Comparison of ENCODE assay signal across 13 cellular contexts in the genomic region with DNA sequence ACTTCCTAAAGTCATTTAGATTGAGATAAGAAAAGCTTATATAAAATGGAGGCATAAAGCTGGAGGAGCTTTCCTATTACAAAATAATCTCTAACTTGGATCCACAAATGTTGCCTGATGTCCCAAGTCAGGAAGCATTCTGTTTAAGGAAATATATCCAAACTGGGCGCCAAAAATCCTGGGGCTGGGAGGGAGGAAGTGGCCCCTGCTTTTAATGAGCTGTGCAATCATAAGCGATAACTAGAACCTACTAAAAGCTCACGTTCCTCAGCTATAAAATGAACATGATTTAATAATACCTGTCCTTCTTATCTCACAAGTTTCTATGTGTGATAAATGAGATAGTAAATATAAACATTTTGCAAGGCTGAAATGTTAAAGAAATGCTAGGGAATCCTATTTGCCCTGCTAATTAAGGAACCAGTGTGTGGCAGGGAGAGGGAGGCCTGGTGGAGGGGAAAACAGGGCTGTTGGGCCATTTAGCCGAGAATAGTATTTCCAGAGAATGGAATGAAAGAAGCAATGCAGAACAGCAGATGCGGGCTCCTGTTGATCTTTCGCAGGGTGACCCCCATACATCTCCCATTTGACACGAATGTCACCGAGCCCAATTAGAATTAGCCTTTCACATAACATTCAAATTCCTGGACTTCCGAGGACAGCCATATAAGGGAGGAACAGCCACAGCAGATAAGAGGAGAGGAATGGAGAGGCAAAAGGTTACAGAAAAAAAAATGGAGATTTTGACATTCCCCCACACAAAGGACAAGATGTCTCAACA. TPM values are rescaled to one million over a fixed set of nuclear protein-coding genes. Genes with fewer than 3 reads are reported as not detected.
DNase-seq lines count a peak whose midpoint lies in the region; ATAC-seq and TF ChIP-seq lines count a peak whose summit lies in the region.
"Had no signal": no experiment of that assay in that cellular context is flagged by ENCODE, and none has a peak within 500 bp of the region (broad histone marks: within the 10 kb centered on the region; RNA-seq: fewer than 3 reads in every experiment).

No MANE protein-coding gene starts in this region.

- H3K27ac ChIP-seq in IMR-90 (ENCODE audit: insufficient read depth, low read length) (no peak overlapping the region), endodermal cell (ENCODE audit: low read depth, low read length) (peak overlapping the region; percentile 82), right lobe of liver (peak overlapping the region in 2 of 3 donors; percentile 17 to 45), smooth muscle cell (ENCODE audit: low read depth) (no peak overlapping the region)

- TF ChIP-seq CTCF in IMR-90 (conservative IDR thresholded peaks at IDR 0.05; ENCODE audit: low read depth, low read length) (no peak), endodermal cell (conservative IDR thresholded peaks at IDR 0.05) (no peak), right lobe of liver (IDR thresholded peaks at IDR 0.05) (no peak), smooth muscle cell (IDR thresholded peaks at IDR 0.05; ENCODE audit: borderline replicate concordance, insufficient read depth, poor library complexity, severe bottlenecking) (no peak)

- no peak overlapping the region for H3K4me3 Mint-ChIP-seq in endodermal cell
- H3K4me3 Mint-ChIP-seq: activated CD8-positive, alpha-beta T cell treated with anti-CD3 and anti-CD28 coated beads for 36 hours; effector memory CD8-positive, alpha-beta T cell had no signal

- no peak for TF ChIP-seq RAD21 in IMR-90 (IDR thresholded peaks at IDR 0.05; ENCODE audit: low read length)

- no peak overlapping the region for H4K91ac ChIP-seq in IMR-90 (ENCODE audit: insufficient read depth, low read depth, low read length)

- H2AK5ac ChIP-seq in IMR-90 (ENCODE audit: low read depth, low read length): no peak overlapping the region

- H2AK9ac ChIP-seq in IMR-90 (replicated peaks; ENCODE audit: low read depth, low read length, poor library complexity): no peak overlapping the region

- DNase-seq in IMR-90: no peak
- no peak for DNase-seq in endodermal cell
- DNase-seq in right lobe of liver: no peak
- DNase-seq in smooth muscle cell (lab: John Stamatoyannopoulos, UW; ENCODE audit: unreplicated experiment): no peak
- no peak for DNase-seq in stimulated activated CD4-positive, alpha-beta T cell treated with anti-CD3 and anti-CD28 coated beads, Interleukin-12 subunit alpha, Interleukin-12 subunit beta, amount 100 ng/mL, for 4 hours
- DNase-seq in NCI-H1105 treated with DMSO at 0.1 percent for 48 hours (lab: John Stamatoyannopoulos, UW): no peak
- DNase-seq: activated CD8-positive, alpha-beta T cell treated with anti-CD3 and anti-CD28 coated beads for 36 hours; activated T-cell treated with anti-CD3 and anti-CD28 coated beads, Interleukin-2, amount 50 U/mL, for 48 hours; effector memory CD8-positive, alpha-beta T cell; H7; mammary epithelial cell; NCI-H526 had no signal

- CTCF ChIA-PET in IMR-90 (lab: Yijun Ruan, JAX): interaction anchor here (1.1 kb wide), 1 partner anchor 12 kb away, joined by 3 read pairs; no protein-coding TSS in a partner anchor

- peaks cover 11% of the 10 kb centered on the region for H3K9me3 Mint-ChIP-seq in endodermal cell

- ATAC-seq in IMR-90 (ENCODE audit: low read depth) (peak; percentile 54), right lobe of liver (peak; percentile 57 to 79 (median 62)), GM21576 (IDR thresholded peaks at IDR 0.05; ENCODE audit: unreplicated experiment) (no peak)
- ATAC-seq: activated CD8-positive, alpha-beta T cell treated with anti-CD3 and anti-CD28 coated beads for 36 hours; effector memory CD8-positive, alpha-beta T cell had no signal

- no peak overlapping the region for H3K27ac Mint-ChIP-seq in endodermal cell
- H3K27ac Mint-ChIP-seq: activated CD8-positive, alpha-beta T cell treated with anti-CD3 and anti-CD28 coated beads for 36 hours; effector memory CD8-positive, alpha-beta T cell had no signal

- H3K4me3 ChIP-seq in IMR-90 (ENCODE audit: insufficient read depth, low read depth, low read length): no peak overlapping the region
- H3K4me3 ChIP-seq in endodermal cell (ENCODE audit: low read length): no peak overlapping the region
- H3K4me3 ChIP-seq in right lobe of liver: no peak overlapping the region
- H3K4me3 ChIP-seq in smooth muscle cell: no peak overlapping the region

- H3K4me1 Mint-ChIP-seq in endodermal cell: peaks cover 47% of the 10 kb centered on the region

- H3K9me1 ChIP-seq in IMR-90 (ENCODE audit: insufficient read depth, low read length): no peaks in the 10 kb centered on the region

- no peak overlapping the region for H4K5ac ChIP-seq in IMR-90 (ENCODE audit: low read depth, low read length)

- H3K56ac ChIP-seq in IMR-90 (ENCODE audit: extremely low read depth, insufficient read depth, low read length): no peak overlapping the region

- H3K27me3 ChIP-seq in IMR-90 (ENCODE audit: control insufficient read depth, insufficient read depth, low read length): no peaks in the 10 kb centered on the region
- H3K27me3 ChIP-seq in endodermal cell (ENCODE audit: control insufficient read depth, insufficient read depth, low read length, poor library complexity, severe bottlenecking): no peaks in the 10 kb centered on the region
- no peaks in the 10 kb centered on the region for H3K27me3 ChIP-seq in right lobe of liver
- H3K27me3 ChIP-seq in smooth muscle cell (ENCODE audit: low read depth): no peaks in the 10 kb centered on the region

- BruUV-seq in IMR-90 (replicated peaks; lab: Mats Ljungman, UMichigan): no TSS peak

- H3K4me1 ChIP-seq in IMR-90 (ENCODE audit: control insufficient read depth, insufficient read depth, low read length) (no peaks in the 10 kb centered on the region), endodermal cell (ENCODE audit: control insufficient read depth, insufficient read depth, low read length) (peaks cover 12% of the 10 kb centered on the region), right lobe of liver (peaks cover 0 to 6% (median 0%) of the 10 kb centered on the region in 4 donors), smooth muscle cell (ENCODE audit: low read depth) (peaks cover 29% of the 10 kb centered on the region)

- dilution Hi-C loops in IMR-90 (cut with HindIII; ENCODE audit: low sequenced_read_pairs, unreplicated experiment): no loop called here

- no peak for TF ChIP-seq POLR2A in IMR-90 (IDR thresholded peaks at IDR 0.05; ENCODE audit: low read depth, low read length)
- no peak for TF ChIP-seq POLR2A in right lobe of liver (IDR thresholded peaks at IDR 0.05)

- no peak overlapping the region for H2BK120ac ChIP-seq in IMR-90 (ENCODE audit: low read depth, low read length)

- no peaks in the 10 kb centered on the region for H3F3A ChIP-seq in smooth muscle cell (ENCODE audit: low read depth)

- H3K9ac ChIP-seq in IMR-90 (ENCODE audit: low read depth, low read length) (no peak overlapping the region), endodermal cell (ENCODE audit: extremely low read depth, low read length, poor library complexity, severe bottlenecking) (no peak overlapping the region), smooth muscle cell (ENCODE audit: low read depth) (no peak overlapping the region)

- H3K79me1 ChIP-seq in IMR-90 (ENCODE audit: low read depth in 1 of 2, low read length in 2 of 2): no peaks in the 10 kb centered on the region

- intact Hi-C loops in IMR-90 (cut with micrococcal nuclease): no loop called here
- intact Hi-C loops in right lobe of liver (cut with DNase I): no loop called here

- POLR2A ChIA-PET in IMR-90 (lab: Charles Lee; ENCODE audit: unreplicated experiment): no interaction called here

- H3K4me2 ChIP-seq in IMR-90 (ENCODE audit: low read depth, low read length) (no peak overlapping the region), smooth muscle cell (peak overlapping the region; percentile 2)

- H2BK5ac ChIP-seq in IMR-90 (ENCODE audit: low read depth, low read length, poor library complexity, severe bottlenecking): no peak overlapping the region

- no peak overlapping the region for H4K8ac ChIP-seq in IMR-90 (ENCODE audit: low read depth in 2 of 2, low read length in 2 of 2)

- H4K20me1 ChIP-seq in IMR-90 (ENCODE audit: insufficient read depth, low read length) (no peaks in the 10 kb centered on the region), smooth muscle cell (ENCODE audit: low read depth) (no peaks in the 10 kb centered on the region)

- H2AFZ ChIP-seq in IMR-90 (replicated peaks; ENCODE audit: low read length, poor library complexity) (no peak overlapping the region), smooth muscle cell (ENCODE audit: low read depth) (no peak overlapping the region)

- in situ Hi-C loops in IMR-90 (cut with MboI; ENCODE audit: low sequenced_read_pairs): no loop called here

- WGBS in IMR-90 (ENCODE audit: extremely low coverage in 2 of 2, insufficient read length in 1 of 2), 2 experiments: no CpG with 5 or more reads among the region's 9 CpGs
- WGBS in endodermal cell (ENCODE audit: insufficient coverage in 1 of 2, insufficient read length in 1 of 2), 2 experiments: 40 to 66% methylated on average over 3 to 6 of the region's 9 CpGs
- 75% methylated on average over 9 of the region's 9 CpGs for WGBS in right lobe of liver (ENCODE audit: insufficient coverage, low coverage, low lambda C conversion rate, missing lambda C conversion rate)
- WGBS in smooth muscle cell (ENCODE audit: low lambda C conversion rate): 43% methylated on average over 9 of the region's 9 CpGs

- H2BK15ac ChIP-seq in IMR-90 (ENCODE audit: low read depth, low read length): no peak overlapping the region

- H3K23ac ChIP-seq in IMR-90 (ENCODE audit: low read depth, low read length): no peak overlapping the region

- peaks cover 5% of the 10 kb centered on the region for H3K27me3 Mint-ChIP-seq in endodermal cell (ENCODE audit: insufficient read depth)

- H3K4ac ChIP-seq in IMR-90 (ENCODE audit: low read depth, low read length): no peak overlapping the region

- no peaks in the 10 kb centered on the region for H3K9me3 ChIP-seq in IMR-90 (ENCODE audit: control insufficient read depth, insufficient read depth, low read length)
- H3K9me3 ChIP-seq in endodermal cell (ENCODE audit: control insufficient read depth, low read length): peaks cover 14% of the 10 kb centered on the region
- H3K9me3 ChIP-seq in right lobe of liver: no peaks in the 10 kb centered on the region
- peaks cover 4% of the 10 kb centered on the region for H3K9me3 ChIP-seq in smooth muscle cell (replicated peaks; ENCODE audit: low read depth)

- H3K36me3 ChIP-seq in IMR-90 (ENCODE audit: control insufficient read depth, insufficient read depth, low read length) (no peaks in the 10 kb centered on the region), endodermal cell (ENCODE audit: control insufficient read depth, insufficient read depth, low read length) (no peaks in the 10 kb centered on the region), right lobe of liver (no peaks in the 10 kb centered on the region), smooth muscle cell (ENCODE audit: low read depth) (peaks cover 6% of the 10 kb centered on the region)

- H3K14ac ChIP-seq in IMR-90 (replicated peaks; ENCODE audit: low read depth, low read length): no peak overlapping the region

- H2BK20ac ChIP-seq in IMR-90 (ENCODE audit: low read depth, low read length): no peak overlapping the region

- no peak overlapping the region for H3K18ac ChIP-seq in IMR-90 (ENCODE audit: low read depth, low read length)

- no peaks in the 10 kb centered on the region for H3K79me2 ChIP-seq in smooth muscle cell (ENCODE audit: low read depth)

- H3K36me3 Mint-ChIP-seq in endodermal cell (ENCODE audit: low read depth): no peaks in the 10 kb centered on the region

RNA-seq across cellular contexts. Expression of gene DUSP6, which starts 25.9 kb away (rescaled TPM):
- total RNA-seq in IMR-90 (2012; rRNA removed): 70.1 and 78.6 TPM in 2 replicates
- polyA plus RNA-seq in IMR-90 (2012; rRNA removed): 38.5 and 59.0 TPM in 2 replicates
- polyA plus RNA-seq in IMR-90 (2012; cell fraction: cytosol; rRNA removed): 16.4 and 21.0 TPM in 2 replicates
- polyA plus RNA-seq in IMR-90 (2012; cell fraction: nucleus; rRNA removed; ENCODE audit: low replicate concordance): 213 and 221 TPM in 2 replicates
- 100 to 1,000 TPM in 1 of 2 donors, 10 to 100 TPM in 1; 85.9 to 123 TPM for total RNA-seq in endodermal cell
- 98.6 TPM for polyA plus RNA-seq in endodermal cell (2013, experiment 1 of 2)
- 99.0 TPM for polyA plus RNA-seq in endodermal cell (2013, experiment 2 of 2)
- total RNA-seq in right lobe of liver: 100 to 1,000 TPM in 2 of 6 experiments, 10 to 100 TPM in 4; 24.3 to 139 (median 50.4) TPM
- total RNA-seq in smooth muscle cell: 147 and 195 TPM in 2 replicates
- 135 and 192 TPM in 2 replicates for polyA plus RNA-seq in smooth muscle cell

Comparison
In these comparisons a context has a peak if more than half of its experiments do, and no peak if none do; other contexts are left out.
1. H3K27ac ChIP-seq: peak in endodermal cell (single experiment) and right lobe of liver (2 of 3); none in IMR-90 (single experiment) and smooth muscle cell (single experiment).